Comparison of ENCODE assay signal across 8 cellular contexts in genomic region chr14:103716091-103716801, GRCh38. TPM values are rescaled to one million over a fixed set of nuclear protein-coding genes. Genes with fewer than 3 reads are reported as not detected.
DNase-seq lines count a peak whose midpoint lies in the region; ATAC-seq and TF ChIP-seq lines count a peak whose summit lies in the region.

No MANE protein-coding gene starts in this region.

- H3K9me3 ChIP-seq in WERI-Rb-1 (ENCODE audit: severe bottlenecking) (no peaks in the 10 kb centered on the region), gastroesophageal sphincter (no peaks in the 10 kb centered on the region), parathyroid adenoma (ENCODE audit: control insufficient read depth, low read length) (no peaks in the 10 kb centered on the region)

- ATAC-seq in HG02981 (IDR thresholded peaks at IDR 0.05; ENCODE audit: unreplicated experiment), result peak; percentile 3
- ATAC-seq in gastroesophageal sphincter, result peak; percentile 1
- no peak for ATAC-seq in GM21423 (IDR thresholded peaks at IDR 0.05; ENCODE audit: unreplicated experiment)

- H3K27me3 ChIP-seq in WERI-Rb-1 (ENCODE audit: insufficient read depth, low read depth, severe bottlenecking) (no peaks in the 10 kb centered on the region), gastroesophageal sphincter (no peaks in the 10 kb centered on the region), parathyroid adenoma (ENCODE audit: control insufficient read depth, insufficient read depth, low read length) (no peaks in the 10 kb centered on the region)

- peak; percentile 16 to 18 for DNase-seq in activated CD4-positive, alpha-beta T cell treated with anti-CD3 and anti-CD28 coated beads for 4 hours
- no peak for DNase-seq in activated CD4-positive, alpha-beta T cell treated with anti-CD3 and anti-CD28 coated beads, Interleukin-2, amount 50 U/mL, for 1 hour
- peak; percentile 27 for DNase-seq in WERI-Rb-1
- no peak for DNase-seq in activated effector memory CD4-positive, alpha-beta T cell treated with anti-CD3 and anti-CD28 coated beads, Interleukin-2, amount 50 U/mL, for 16 hours

- peak overlapping the region; percentile 57 for H2AFZ ChIP-seq in parathyroid adenoma

- H3K4me2 ChIP-seq in parathyroid adenoma (ENCODE audit: low read length), result peak overlapping the region; percentile 82

- TF ChIP-seq CTCF in WERI-Rb-1 (IDR thresholded peaks at IDR 0.05; ENCODE audit: low read depth, low read length), result no peak
- no peak for TF ChIP-seq CTCF in gastroesophageal sphincter (IDR thresholded peaks at IDR 0.05)
- no peak for TF ChIP-seq CTCF in parathyroid adenoma (IDR thresholded peaks at IDR 0.05)

- TF ChIP-seq POLR2A in gastroesophageal sphincter (IDR thresholded peaks at IDR 0.05), result no peak

- no peak overlapping the region for H3K9ac ChIP-seq in parathyroid adenoma

- H3K4me3 ChIP-seq in WERI-Rb-1 (ENCODE audit: low read depth, low read length) (peak overlapping the region; percentile 69), gastroesophageal sphincter (peak overlapping the region; percentile 74 to 99), parathyroid adenoma (ENCODE audit: low read depth, low read length) (peak overlapping the region; percentile 43)

- peaks cover 0 to 89% (median 43%) of the 10 kb centered on the region in 3 donors for H3K4me1 ChIP-seq in gastroesophageal sphincter
- no peaks in the 10 kb centered on the region for H3K4me1 ChIP-seq in parathyroid adenoma

- H3K36me3 ChIP-seq in WERI-Rb-1, result peaks cover 30% of the 10 kb centered on the region
- no peaks in the 10 kb centered on the region for H3K36me3 ChIP-seq in gastroesophageal sphincter
- no peaks in the 10 kb centered on the region for H3K36me3 ChIP-seq in parathyroid adenoma (ENCODE audit: control insufficient read depth, insufficient read depth, low read length)

- H3K79me2 ChIP-seq in parathyroid adenoma, result peaks cover 12% of the 10 kb centered on the region

- H3K27ac ChIP-seq in WERI-Rb-1 (peak overlapping the region; percentile 77), gastroesophageal sphincter (peak overlapping the region; percentile 51 to 98 (median 94)), parathyroid adenoma (no peak overlapping the region)

- no peak for TF ChIP-seq EP300 in gastroesophageal sphincter (IDR thresholded peaks at IDR 0.05)

- WGBS in gastroesophageal sphincter (ENCODE audit: low coverage in 1 of 2), 2 donors, result 0% methylated on average over 1 of the region's 72 CpGs; no CpG with 5 or more reads in 1 of the 2 donors

RNA-seq across cellular contexts. Expression of gene ZFYVE21, which starts 0.6 kb away (rescaled TPM):
- total RNA-seq in gastroesophageal sphincter, result 100 to 1,000 TPM; 128 to 268 (median 205) TPM

RNA-seq across cellular contexts. Expression of gene XRCC3, which starts 1.0 kb away (rescaled TPM):
- total RNA-seq in gastroesophageal sphincter, result 1 to 10 TPM; 1.2 to 7.8 (median 3.6) TPM

Comparison
In these comparisons a context has a peak if more than half of its experiments do, and no peak if none do; other contexts are left out.
1. DNase-seq: peak in activated CD4-positive, alpha-beta T cell treated with anti-CD3 and anti-CD28 coated beads for 4 hours (2 of 2) and WERI-Rb-1 (single experiment); none in activated CD4-positive, alpha-beta T cell treated with anti-CD3 and anti-CD28 coated beads, Interleukin-2, amount 50 U/mL, for 1 hour (single experiment) and activated effector memory CD4-positive, alpha-beta T cell treated with anti-CD3 and anti-CD28 coated beads, Interleukin-2, amount 50 U/mL, for 16 hours (single experiment).
2. Peak in every context shown above with its lines, with median percentiles within 50 percentile points of each other: H3K4me3 ChIP-seq.